In genomic region chr1:145962157-145963102, GRCh38 we compare ENCODE assay signal across 2 cellular contexts.
TF ChIP-seq lines count a peak whose summit lies in the region.

No MANE protein-coding gene starts in this region.

TF ChIP-seq in IMR-90, 13 proteins besides CTCF, POLR2A, EP300 and RAD21:
- no peak for TF ChIP-seq USF2 (IDR thresholded peaks at IDR 0.05; ENCODE audit: low read depth, low read length)
- 0 out of 2 replicates have a peak, but pooled peaks have one; percentile 7 for TF ChIP-seq MXI1 (IDR thresholded peaks at IDR 0.05; ENCODE audit: borderline replicate concordance, low read depth, low read length)
TF ChIP-seq in IMR-90: peak in this region for 1.

TF ChIP-seq in neural cell, 6 proteins besides CTCF, POLR2A, EP300 and RAD21:
- TF ChIP-seq SMC3 (conservative IDR thresholded peaks at IDR 0.05; ENCODE audit: poor library complexity) (no peak), TAF1 (IDR thresholded peaks at IDR 0.05; ENCODE audit: low read depth) (no peak)
